Comparison of ENCODE assay signal across 23 cellular contexts in genomic region chr3:183545688-183546087, GRCh38. TPM values are rescaled to one million over a fixed set of nuclear protein-coding genes. Genes with fewer than 3 reads are reported as not detected.
DNase-seq lines count a peak whose midpoint lies in the region; ATAC-seq, FAIRE-seq and TF ChIP-seq lines count a peak whose summit lies in the region.
"Had no signal": no experiment of that assay in that cellular context is flagged by ENCODE, and none has a peak within 500 bp of the region (broad histone marks: within the 10 kb centered on the region; RNA-seq: fewer than 3 reads in every experiment).

No MANE protein-coding gene starts in this region.

- peak overlapping the region; percentile 35 for H3K27ac Mint-ChIP-seq in astrocyte (ENCODE audit: unreplicated experiment)
- H3K27ac Mint-ChIP-seq in CD8-positive, alpha-beta memory T cell, result no peak overlapping the region
- H3K27ac Mint-ChIP-seq: HFFc6 had no signal

- no peak overlapping the region for H3K4me3 Mint-ChIP-seq in astrocyte (ENCODE audit: unreplicated experiment)
- H3K4me3 Mint-ChIP-seq in CD8-positive, alpha-beta memory T cell, result no peak overlapping the region
- H3K4me3 Mint-ChIP-seq: HFFc6 had no signal

- H3K27me3 ChIP-seq in heart right ventricle (no peaks in the 10 kb centered on the region), MM.1S (replicated peaks; ENCODE audit: insufficient read depth, low read length) (no peaks in the 10 kb centered on the region), astrocyte (ENCODE audit: insufficient read depth, low read length) (no peaks in the 10 kb centered on the region)
- H3K27me3 ChIP-seq in CD8-positive, alpha-beta memory T cell (ENCODE audit: insufficient read depth, low read length, poor library complexity, severe bottlenecking), result no peaks in the 10 kb centered on the region

- no peak overlapping the region for H3K4me2 ChIP-seq in MM.1S (ENCODE audit: low read depth, low read length)
- H3K4me2 ChIP-seq in astrocyte (ENCODE audit: low read length), result no peak overlapping the region

- intact Hi-C loops in cardiac septum (cut with DNase I) (no loop called here), heart right ventricle (cut with DNase I) (no loop called here)

- peaks cover 28% of the 10 kb centered on the region for H3F3A ChIP-seq in MM.1S (ENCODE audit: insufficient read depth, low read length)

- peak; percentile 29 for DNase-seq in cardiac septum (ENCODE audit: low spot score)
- DNase-seq in heart right ventricle, result no peak
- peak; percentile 5 for DNase-seq in MM.1S
- DNase-seq in astrocyte (ENCODE audit: low read depth), result no peak
- DNase-seq in CD8-positive, alpha-beta memory T cell, result no peak
- no peak for DNase-seq in NAMALWA (ENCODE audit: low spot score)
- DNase-seq in DMS53 (lab: John Stamatoyannopoulos, UW), result no peak
- DNase-seq in C1 segment of cervical spinal cord (lab: John Stamatoyannopoulos, UW), result no peak
- DNase-seq: AML-193, HFFc6, KBM-7, NCI-H1105 treated with DMSO at 0.1 percent for 48 hours, NCI-H1694, NCI-H2081, NCI-H2171, NCI-H345, NCI-H524, NCI-H774, Right ventricle myocardium superior had no signal

- H3K4me1 Mint-ChIP-seq in astrocyte (ENCODE audit: low read depth, unreplicated experiment), result peaks cover 17% of the 10 kb centered on the region
- H3K4me1 Mint-ChIP-seq in CD8-positive, alpha-beta memory T cell, result peaks cover 31 to 77% (median 72%) of the 10 kb centered on the region in 3 donors

- no peak for ATAC-seq in heart right ventricle

- no peaks in the 10 kb centered on the region for H3K36me3 Mint-ChIP-seq in astrocyte (ENCODE audit: low read depth, unreplicated experiment)
- H3K36me3 Mint-ChIP-seq in CD8-positive, alpha-beta memory T cell, result peaks cover 0 to 47% (median 6%) of the 10 kb centered on the region in 3 donors

- no peaks in the 10 kb centered on the region for H3K9me2 ChIP-seq in MM.1S (replicated peaks; ENCODE audit: insufficient read depth, low read length)

- peaks cover 0 to 52% (median 0%) of the 10 kb centered on the region in 9 donors for H3K4me1 ChIP-seq in heart right ventricle
- H3K4me1 ChIP-seq in MM.1S (ENCODE audit: low read length), result peaks cover 52% of the 10 kb centered on the region
- peaks cover 10% of the 10 kb centered on the region for H3K4me1 ChIP-seq in astrocyte (ENCODE audit: insufficient read depth, low read length)
- H3K4me1 ChIP-seq in CD8-positive, alpha-beta memory T cell (ENCODE audit: insufficient read depth, low read length), result peaks cover 53% of the 10 kb centered on the region

- H3K27ac ChIP-seq in heart right ventricle (no peak overlapping the region), MM.1S (ENCODE audit: low read length) (no peak overlapping the region), astrocyte (ENCODE audit: low read depth, low read length) (no peak overlapping the region)
- no peak overlapping the region for H3K27ac ChIP-seq in CD8-positive, alpha-beta memory T cell (ENCODE audit: low read depth, low read length)

- H3K9me3 ChIP-seq in heart right ventricle (no peaks in the 10 kb centered on the region), MM.1S (replicated peaks; ENCODE audit: insufficient read depth, low read length) (no peaks in the 10 kb centered on the region), astrocyte (ENCODE audit: insufficient read depth, low read depth, low read length) (no peaks in the 10 kb centered on the region)
- no peaks in the 10 kb centered on the region for H3K9me3 ChIP-seq in CD8-positive, alpha-beta memory T cell (ENCODE audit: low read length)

- POLR2A ChIA-PET in CD8-positive, alpha-beta memory T cell (lab: Charles Lee), result interaction anchor here (1.6 kb wide), 1 partner anchor 91 kb away, joined by 4 read pairs; no protein-coding TSS in a partner anchor

- no peaks in the 10 kb centered on the region for H3K9me3 Mint-ChIP-seq in astrocyte (ENCODE audit: unreplicated experiment)
- H3K9me3 Mint-ChIP-seq in CD8-positive, alpha-beta memory T cell, result no peaks in the 10 kb centered on the region
- H3K9me3 Mint-ChIP-seq: HFFc6 had no signal

- CTCF ChIA-PET in CD8-positive, alpha-beta memory T cell (lab: Charles Lee), result no interaction called here

- H3K27me3 Mint-ChIP-seq in astrocyte (ENCODE audit: low read depth, unreplicated experiment), result peaks cover 2% of the 10 kb centered on the region
- H3K27me3 Mint-ChIP-seq in CD8-positive, alpha-beta memory T cell, result peaks cover 0 to 2% of the 10 kb centered on the region in 2 donors

- H3K9ac ChIP-seq in MM.1S (ENCODE audit: low read length) (no peak overlapping the region), astrocyte (ENCODE audit: low read length) (no peak overlapping the region)

- no peak overlapping the region for H2AFZ ChIP-seq in MM.1S (ENCODE audit: low read length)
- H2AFZ ChIP-seq in astrocyte (ENCODE audit: low read depth, low read length), result no peak overlapping the region

- H3K36me3 ChIP-seq in heart right ventricle, result no peaks in the 10 kb centered on the region
- H3K36me3 ChIP-seq in MM.1S (replicated peaks; ENCODE audit: insufficient read depth, low read length), result 0 out of 2 replicates have a peak, but pooled peaks cover 8% of the 10 kb centered on the region
- no peaks in the 10 kb centered on the region for H3K36me3 ChIP-seq in astrocyte (ENCODE audit: insufficient read depth, low read length)
- H3K36me3 ChIP-seq in CD8-positive, alpha-beta memory T cell (ENCODE audit: insufficient read depth, low read length), result peaks cover 3% of the 10 kb centered on the region

- no peak overlapping the region for H3K4me3 ChIP-seq in heart right ventricle
- H3K4me3 ChIP-seq in MM.1S (ENCODE audit: low read length), result no peak overlapping the region
- no peak overlapping the region for H3K4me3 ChIP-seq in astrocyte (ENCODE audit: insufficient read depth, low read depth, low read length)
- H3K4me3 ChIP-seq in CD8-positive, alpha-beta memory T cell (ENCODE audit: low read length), result no peak overlapping the region

- no peaks in the 10 kb centered on the region for H4K20me1 ChIP-seq in MM.1S (ENCODE audit: insufficient read depth, low read length)
- H4K20me1 ChIP-seq in astrocyte (ENCODE audit: insufficient read depth, low read length), result no peaks in the 10 kb centered on the region

- FAIRE-seq in astrocyte (lab: Jason Lieb, UNC), result no peak
- FAIRE-seq: H54 had no signal

- H3K79me2 ChIP-seq in MM.1S (ENCODE audit: low read length) (peaks cover 100% of the 10 kb centered on the region), astrocyte (ENCODE audit: insufficient read depth, low read length) (no peaks in the 10 kb centered on the region)

- 61 to 69% methylated on average over 6 of the region's 6 CpGs for WGBS in heart right ventricle, 2 donors

- no peak for TF ChIP-seq CTCF in heart right ventricle (IDR thresholded peaks at IDR 0.05)
- no peak for TF ChIP-seq CTCF in MM.1S (IDR thresholded peaks at IDR 0.05; ENCODE audit: low read length)
- no peak for TF ChIP-seq CTCF in astrocyte (IDR thresholded peaks at IDR 0.05; ENCODE audit: insufficient read depth, low read depth, low read length)

RNA-seq across cellular contexts. Expression of gene KLHL6, which starts 9.8 kb away (rescaled TPM):
- total RNA-seq in cardiac septum (2.2 TPM), heart right ventricle (1 to 10 TPM in 4 of 10 donors, under 1 TPM in 6; 0.47 to 5.1 (median 0.93) TPM), astrocyte (0.11 and 0.14 TPM in 2 replicates)
- under 1 TPM; 0.65 to 0.80 TPM for polyA plus RNA-seq in heart right ventricle
- total RNA-seq in CD8-positive, alpha-beta memory T cell, result 10 to 100 TPM; 31.0 to 31.3 TPM
- polyA plus RNA-seq in CD8-positive, alpha-beta memory T cell, result 9.1 TPM
- total RNA-seq: A172, HFFc6, RPMI7951 had no signal
- polyA plus RNA-seq: AG04450 had no signal

Comparison
In these comparisons a context has a peak if more than half of its experiments do, and no peak if none do; other contexts are left out.
1. DNase-seq: peak in cardiac septum (single experiment) and MM.1S (single experiment); none in heart right ventricle (0 of 2), astrocyte (single experiment), CD8-positive, alpha-beta memory T cell (0 of 5), NAMALWA (single experiment), DMS53 (single experiment) and C1 segment of cervical spinal cord (0 of 14).